ENCODE assay signal across 11 cellular contexts in genomic region chr1:11543796-11544195, GRCh38.
"Had no signal": no experiment of that assay in that cellular context is flagged by ENCODE, and none has a peak within 500 bp of the region (broad histone marks: within the 10 kb centered on the region; RNA-seq: fewer than 3 reads in every experiment).

No MANE protein-coding gene starts in this region.

- FAIRE-seq: H1, H54 had no signal

- H3K9me3 ChIP-seq: HAP-1 had no signal

- H3K4me2 ChIP-seq: GM23338 had no signal

- H3K4me1 ChIP-seq: HAP-1 had no signal

- DNase-seq: GM23248, GOT3, H7, H9, HCEC 1CT, HFFc6 had no signal

- H2AFZ ChIP-seq: GM23248, GM23338 had no signal

- H3K9ac ChIP-seq: GM23248 had no signal

- H3K27ac ChIP-seq: GM23248 had no signal

- H3K36me3 ChIP-seq: HAP-1 had no signal

- H3K4me3 ChIP-seq: GM23248, GM23338, HAP-1 had no signal

- ATAC-seq: GM23338, HCT116 had no signal
